24 cellular contexts compared by ENCODE assay signal in the genomic region with DNA sequence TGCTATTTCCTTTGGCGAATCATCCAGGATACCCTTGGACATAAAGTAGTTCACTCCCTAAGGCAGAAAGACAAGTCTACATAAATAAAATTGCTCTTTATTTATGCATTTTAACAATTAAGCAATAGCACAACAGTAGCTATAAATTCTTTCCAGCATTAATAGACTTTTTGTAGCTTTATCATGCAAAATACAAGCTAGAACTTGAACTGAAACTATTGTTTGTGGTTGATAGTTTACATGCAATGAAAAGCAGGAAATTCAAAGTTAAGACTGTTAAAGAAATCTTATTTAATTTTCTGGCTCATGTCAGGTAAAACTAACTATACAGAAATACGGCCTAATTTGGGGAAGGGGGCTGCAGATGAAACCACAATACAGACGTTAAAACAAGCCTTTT.
"Had no signal": no experiment of that assay in that cellular context is flagged by ENCODE, and none has a peak within 500 bp of the region (broad histone marks: within the 10 kb centered on the region; RNA-seq: fewer than 3 reads in every experiment).

No MANE protein-coding gene starts in this region.

- DNase-seq: cortex of kidney; dorsolateral prefrontal cortex; effector CD4-positive, alpha-beta T cell; foreskin fibroblast; gastrocnemius medialis; head of caudate nucleus; left ventricle myocardium superior; lower lobe of right lung; naive thymus-derived CD8-positive, alpha-beta T cell; nephron progenitor cell; occipital lobe; ovary; posterior cingulate gyrus; psoas muscle; right cardiac atrium; sigmoid colon; stimulated activated CD4-positive, alpha-beta T cell treated with anti-CD3 and anti-CD28 coated beads, Interleukin-4, amount 100 ng/mL, for 4 hours; stimulated activated naive CD8-positive, alpha-beta T cell treated with anti-CD3 and anti-CD28 coated beads, Interleukin-15, amount 100 ng/mL, for 72 hours; transverse colon; upper lobe of right lung; uterus had no signal

- ATAC-seq: esophagus mucosa; gastrocnemius medialis; left ventricle myocardium superior; lower lobe of right lung; naive thymus-derived CD8-positive, alpha-beta T cell; psoas muscle; right cardiac atrium; stimulated activated memory B cell treated with anti-CD40 and anti-IgM and Interleukin-4, amounts not matched to agents 10 μg/mL and 1 μg/mL and 100 μg/mL, for 72 hours; stimulated activated naive CD8-positive, alpha-beta T cell treated with anti-CD3 and anti-CD28 coated beads, Interleukin-15, amount 100 ng/mL, for 72 hours; upper lobe of right lung had no signal

- H3K9me3 Mint-ChIP-seq: naive thymus-derived CD8-positive, alpha-beta T cell; nephron progenitor cell; stimulated activated memory B cell treated with anti-CD40 and anti-IgM and Interleukin-4, amounts not matched to agents 10 μg/mL and 1 μg/mL and 100 μg/mL, for 72 hours; stimulated activated naive CD8-positive, alpha-beta T cell treated with anti-CD3 and anti-CD28 coated beads, Interleukin-15, amount 100 ng/mL, for 72 hours had no signal

- H3K27ac ChIP-seq: dorsolateral prefrontal cortex, gastrocnemius medialis, lower lobe of right lung, ovary, psoas muscle, sigmoid colon, suprapubic skin, transverse colon, upper lobe of right lung, uterus had no signal

- H3K27me3 Mint-ChIP-seq: naive thymus-derived CD8-positive, alpha-beta T cell; stimulated activated memory B cell treated with anti-CD40 and anti-IgM and Interleukin-4, amounts not matched to agents 10 μg/mL and 1 μg/mL and 100 μg/mL, for 72 hours; stimulated activated naive CD8-positive, alpha-beta T cell treated with anti-CD3 and anti-CD28 coated beads, Interleukin-15, amount 100 ng/mL, for 72 hours had no signal

- H3K4me1 Mint-ChIP-seq: naive thymus-derived CD8-positive, alpha-beta T cell; nephron progenitor cell; stimulated activated memory B cell treated with anti-CD40 and anti-IgM and Interleukin-4, amounts not matched to agents 10 μg/mL and 1 μg/mL and 100 μg/mL, for 72 hours; stimulated activated naive CD8-positive, alpha-beta T cell treated with anti-CD3 and anti-CD28 coated beads, Interleukin-15, amount 100 ng/mL, for 72 hours had no signal

- H3K36me3 ChIP-seq: ovary had no signal

- H3K4me3 ChIP-seq: dorsolateral prefrontal cortex, gastrocnemius medialis, lower lobe of right lung, ovary, psoas muscle, sigmoid colon, suprapubic skin, transverse colon, upper lobe of right lung, uterus had no signal

- H3K4me3 Mint-ChIP-seq: naive thymus-derived CD8-positive, alpha-beta T cell; nephron progenitor cell; stimulated activated memory B cell treated with anti-CD40 and anti-IgM and Interleukin-4, amounts not matched to agents 10 μg/mL and 1 μg/mL and 100 μg/mL, for 72 hours; stimulated activated naive CD8-positive, alpha-beta T cell treated with anti-CD3 and anti-CD28 coated beads, Interleukin-15, amount 100 ng/mL, for 72 hours had no signal

- H3K27ac Mint-ChIP-seq: nephron progenitor cell; stimulated activated memory B cell treated with anti-CD40 and anti-IgM and Interleukin-4, amounts not matched to agents 10 μg/mL and 1 μg/mL and 100 μg/mL, for 72 hours; stimulated activated naive CD8-positive, alpha-beta T cell treated with anti-CD3 and anti-CD28 coated beads, Interleukin-15, amount 100 ng/mL, for 72 hours had no signal

- H3K9me3 ChIP-seq: gastrocnemius medialis, lower lobe of right lung, ovary, psoas muscle, sigmoid colon, suprapubic skin, transverse colon, upper lobe of right lung, uterus had no signal
